In genomic region chr4:56656346-56656643, GRCh38 we compare ENCODE assay signal across 7 cellular contexts. TPM values are rescaled to one million over a fixed set of nuclear protein-coding genes. Genes with fewer than 3 reads are reported as not detected.
A peak's percentile ranks its signal among the peaks of the same experiment; 100 is the strongest.
DNase-seq lines count a peak whose midpoint lies in the region; ATAC-seq and TF ChIP-seq lines count a peak whose summit lies in the region.

No MANE protein-coding gene starts in this region.

- H3K4me3 ChIP-seq in HUES48 (ENCODE audit: low read depth, low read length) (peak overlapping the region; percentile 74), heart left ventricle (peak overlapping the region; percentile 35 to 69 (median 55)), gastrocnemius medialis (peak overlapping the region; percentile 64 to 70 (median 70))

- peak; percentile 30 for DNase-seq in activated effector memory CD4-positive, alpha-beta T cell treated with Interleukin-2 at 50 U/mL for 16 hours
- DNase-seq in heart left ventricle: peak in 2 of 5 donors; percentile 18 to 38
- peak in 1 of 2 donors; percentile 17 for DNase-seq in gastrocnemius medialis
- DNase-seq in KBM-7: no peak

- peak in 2 of 4 donors; percentile 38 to 50 for ATAC-seq in heart left ventricle
- ATAC-seq in gastrocnemius medialis: peak; percentile 28 to 32
- ATAC-seq in GM21529 (IDR thresholded peaks at IDR 0.05; ENCODE audit: unreplicated experiment): no peak
- no peak for ATAC-seq in GM19397 (IDR thresholded peaks at IDR 0.05; ENCODE audit: unreplicated experiment)

- intact Hi-C loops in heart left ventricle (cut with DNase I) (loop anchor here in 1 of 10 donors (10.0 kb wide), 1 partner anchor 69 kb away; no protein-coding TSS in a partner anchor), gastrocnemius medialis (cut with DNase I; ENCODE audit: low total_unique reads) (loop anchor here (1.0 to 10.0 kb wide), 6 partner anchors 80 to 321 kb away; partner anchors contain the start of genes AASDH, NOA1, PAICS and POLR2B)

- H3K36me3 ChIP-seq in HUES48 (ENCODE audit: control insufficient read depth, insufficient read depth, low read length) (no peaks in the 10 kb centered on the region), heart left ventricle (no peaks in the 10 kb centered on the region), gastrocnemius medialis (no peaks in the 10 kb centered on the region)

- no peaks in the 10 kb centered on the region for H3K9me3 ChIP-seq in HUES48 (ENCODE audit: control insufficient read depth, insufficient read depth, low read length)
- no peaks in the 10 kb centered on the region for H3K9me3 ChIP-seq in heart left ventricle
- no peaks in the 10 kb centered on the region for H3K9me3 ChIP-seq in gastrocnemius medialis

- H3K4me1 ChIP-seq in HUES48 (ENCODE audit: control insufficient read depth, insufficient read depth, low read length) (no peaks in the 10 kb centered on the region), heart left ventricle (peaks cover 0 to 35% (median 16%) of the 10 kb centered on the region in 12 donors), gastrocnemius medialis (peaks cover 45 to 52% of the 10 kb centered on the region in 2 donors)

- no peak for TF ChIP-seq POLR2A in heart left ventricle (IDR thresholded peaks at IDR 0.05)
- TF ChIP-seq POLR2A in gastrocnemius medialis (IDR thresholded peaks at IDR 0.05): no peak

- H3K27me3 ChIP-seq in HUES48 (ENCODE audit: control insufficient read depth, insufficient read depth, low read length): peaks cover 85% of the 10 kb centered on the region
- peaks cover 4 to 42% (median 19%) of the 10 kb centered on the region in 9 donors for H3K27me3 ChIP-seq in heart left ventricle
- no peaks in the 10 kb centered on the region for H3K27me3 ChIP-seq in gastrocnemius medialis

- in situ Hi-C loops in gastrocnemius medialis (cut with MboI; ENCODE audit: low sequenced_read_pairs in 4 of 4): no loop called here
- in situ Hi-C loops in KBM-7 (cut with MboI; ENCODE audit: low pct_unique_long_range_greater_than_20kb, low sequenced_read_pairs): no loop called here

- TF ChIP-seq CTCF in heart left ventricle (IDR thresholded peaks at IDR 0.05) (peak in 3 of 12 donors; percentile 13 to 41 (median 18)), gastrocnemius medialis (IDR thresholded peaks at IDR 0.05 in 4 of 5, conservative IDR thresholded peaks at IDR 0.05 in 1 of 5) (peak in 3 of 5 experiments; percentile 4 to 51 (median 43))

- no peak overlapping the region for H3K9ac ChIP-seq in HUES48 (ENCODE audit: low read depth, low read length)

- H3K27ac ChIP-seq in HUES48 (ENCODE audit: low read depth, low read length): no peak overlapping the region
- peak overlapping the region in 4 of 12 donors; percentile 59 to 85 (median 64) for H3K27ac ChIP-seq in heart left ventricle
- H3K27ac ChIP-seq in gastrocnemius medialis: peak overlapping the region; percentile 78 to 89 (median 88)

- WGBS in heart left ventricle, 4 donors: 8 to 20% (median 14%) methylated on average over 14 to 19 of the region's 19 CpGs

RNA-seq across cellular contexts. Expression of gene HOPX, which starts 24.8 kb away (rescaled TPM):
- 100 to 1,000 TPM in 2 of 9 donors, 10 to 100 TPM in 4, 1 to 10 TPM in 3; 1.5 to 223 (median 11.3) TPM for total RNA-seq in heart left ventricle
- 10 to 100 TPM; 25.0 to 83.3 TPM for polyA plus RNA-seq in heart left ventricle
- 1 to 10 TPM; 5.3 to 6.6 (median 5.7) TPM for total RNA-seq in gastrocnemius medialis

Comparison
In these comparisons a context has a peak if more than half of its experiments do, and no peak if none do; other contexts are left out.
1. ATAC-seq: peak in gastrocnemius medialis (2 of 2); none in GM21529 (single experiment) and GM19397 (single experiment).
2. Peak in every context shown above with its lines, with median percentiles within 50 percentile points of each other: H3K4me3 ChIP-seq.